In genomic region chr16:85759631-85760419, GRCh38 we compare ENCODE assay signal across 10 cellular contexts. TPM values are rescaled to one million over a fixed set of nuclear protein-coding genes. Genes with fewer than 3 reads are reported as not detected.
DNase-seq lines count a peak whose midpoint lies in the region; ATAC-seq and TF ChIP-seq lines count a peak whose summit lies in the region.
"Had no signal": no experiment of that assay in that cellular context is flagged by ENCODE, and none has a peak within 500 bp of the region (broad histone marks: within the 10 kb centered on the region; RNA-seq: fewer than 3 reads in every experiment).

No MANE protein-coding gene starts in this region.

- no peaks in the 10 kb centered on the region for H3K36me3 ChIP-seq in body of pancreas (replicated peaks in 1 of 2; ENCODE audit: insufficient read depth in 1 of 2, low read depth in 2 of 2)

- intact Hi-C loops in body of pancreas (cut with DNase I) = no loop called here

- no peak overlapping the region for H3K27ac ChIP-seq in body of pancreas

- no peak overlapping the region for H3K4me3 ChIP-seq in NB4 (ENCODE audit: low read depth, low read length)
- H3K4me3 ChIP-seq in body of pancreas = no peak overlapping the region

- TF ChIP-seq POLR2A in NB4 (IDR thresholded peaks at IDR 0.05; ENCODE audit: extremely low read depth, insufficient read length) (no peak), body of pancreas (IDR thresholded peaks at IDR 0.05) (no peak)

- no peak overlapping the region for H3K27ac Mint-ChIP-seq in neural crest cell (ENCODE audit: unreplicated experiment)
- H3K27ac Mint-ChIP-seq: CD8-positive, alpha-beta memory T cell had no signal

- no peaks in the 10 kb centered on the region for H3K4me1 Mint-ChIP-seq in neural crest cell

- no peaks in the 10 kb centered on the region for H3K36me3 Mint-ChIP-seq in neural crest cell (ENCODE audit: low read depth)
- H3K36me3 Mint-ChIP-seq: CD8-positive, alpha-beta memory T cell; T-cell had no signal

- peaks cover 9% of the 10 kb centered on the region for H3K4me1 ChIP-seq in body of pancreas

- TF ChIP-seq CTCF in NB4 (IDR thresholded peaks at IDR 0.05; ENCODE audit: low read depth, low read length) (peak; percentile 80), body of pancreas (IDR thresholded peaks at IDR 0.05) (peak in 6 of 7 experiments; percentile 35 to 62 (median 49)), neural crest cell (conservative IDR thresholded peaks at IDR 0.05) (peak; percentile 47)

- 43 to 52% methylated on average over 18 to 19 of the region's 20 CpGs for WGBS in body of pancreas, 2 donors

- H3K27me3 ChIP-seq in body of pancreas = no peaks in the 10 kb centered on the region

- no peaks in the 10 kb centered on the region for H3K9me3 Mint-ChIP-seq in neural crest cell
- H3K9me3 Mint-ChIP-seq: CD8-positive, alpha-beta memory T cell; T-cell had no signal

- H3K4me3 Mint-ChIP-seq in neural crest cell = no peak overlapping the region
- H3K4me3 Mint-ChIP-seq: CD8-positive, alpha-beta memory T cell; T-cell had no signal

- no peaks in the 10 kb centered on the region for H3K9me3 ChIP-seq in body of pancreas

- DNase-seq in NCI-H2029 (lab: John Stamatoyannopoulos, UW) (peak; percentile 8), NCI-H2029 treated with DMSO at 0.1 percent for 48 hours (lab: John Stamatoyannopoulos, UW) (no peak), NB4 (ENCODE audit: low read depth) (peak; percentile 76), body of pancreas (peak; percentile 49 to 72 (median 54)), neural crest cell (ENCODE audit: low read depth, low spot score) (no peak), OCI-M2 (lab: John Stamatoyannopoulos, UW; ENCODE audit: unreplicated experiment) (no peak)

- ATAC-seq in body of pancreas (peak; percentile 42), HG02970 (IDR thresholded peaks at IDR 0.05; ENCODE audit: low FRiP score, unreplicated experiment) (no peak), GM19328 (IDR thresholded peaks at IDR 0.05; ENCODE audit: unreplicated experiment) (no peak)

- H3K27me3 Mint-ChIP-seq in neural crest cell (ENCODE audit: low read depth) = peaks cover 15% of the 10 kb centered on the region

RNA-seq across cellular contexts. Expression of gene C16orf74, which starts 8.9 kb away (rescaled TPM):
- total RNA-seq in body of pancreas = 1 to 10 TPM; 1.0 to 5.9 TPM
- total RNA-seq in neural crest cell = 1.2 TPM in 2 replicates

RNA-seq across cellular contexts. Expression of gene EMC8, which starts 39.5 kb away (rescaled TPM):
- total RNA-seq in body of pancreas (10 to 100 TPM; 16.3 to 30.7 TPM), neural crest cell (44.1 and 48.3 TPM in 2 replicates)

RNA-seq across cellular contexts. Expression of gene COX4I1, which starts 39.7 kb away (rescaled TPM):
- total RNA-seq in body of pancreas (100 to 1,000 TPM; 259 to 291 TPM), neural crest cell (426 and 434 TPM in 2 replicates)

Comparison
In these comparisons a context has a peak if more than half of its experiments do, and no peak if none do; other contexts are left out.
1. DNase-seq: peak in NCI-H2029 (single experiment), NB4 (single experiment) and body of pancreas (4 of 4); none in NCI-H2029 treated with DMSO at 0.1 percent for 48 hours (single experiment), neural crest cell (single experiment) and OCI-M2 (single experiment).
2. Peak in every context shown above with its lines, with median percentiles within 50 percentile points of each other: CTCF ChIP-seq.